ENCODE assay signal across 8 cellular contexts in the genomic region with DNA sequence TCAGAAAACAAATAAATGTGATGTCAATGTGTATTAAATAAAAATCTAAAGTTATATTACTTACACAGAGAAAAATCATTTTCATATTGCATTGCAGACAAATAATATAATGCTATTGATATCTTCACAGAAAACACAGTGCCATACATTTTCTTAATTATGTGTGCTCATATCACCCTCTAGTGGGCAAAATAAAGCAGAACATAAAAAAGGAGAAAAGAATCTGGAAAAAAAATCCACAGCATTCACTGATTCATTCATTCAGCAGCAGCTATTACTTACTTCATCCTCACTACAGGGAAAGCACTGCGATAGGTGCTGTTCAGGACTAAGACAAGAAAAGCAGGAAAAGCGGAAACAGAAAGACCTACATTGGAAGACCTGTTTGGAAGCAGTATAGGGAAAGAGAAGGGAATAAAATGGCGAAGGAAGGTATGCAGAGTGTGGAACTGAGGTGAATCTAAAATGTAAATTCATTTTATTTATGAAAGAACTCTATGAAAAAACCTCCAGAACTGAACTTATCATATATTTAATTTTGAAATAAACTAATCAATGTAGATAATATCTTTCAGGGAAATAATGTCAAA.
DNase-seq lines count a peak whose midpoint lies in the region; ATAC-seq, FAIRE-seq and TF ChIP-seq lines count a peak whose summit lies in the region.

No MANE protein-coding gene starts in this region.

- POLR2A ChIA-PET in endothelial cell of umbilical vein (lab: Charles Lee), result no interaction called here

- H3K27me3 ChIP-seq in OCI-LY3 (ENCODE audit: low read depth, low read length) (no peaks in the 10 kb centered on the region), endothelial cell of umbilical vein (ENCODE audit: control insufficient read depth in 2 of 2, insufficient read depth in 2 of 2, low read length in 2 of 2) (no peaks in the 10 kb centered on the region)

- peak; percentile 19 for DNase-seq in AG08395 (ENCODE audit: low spot score)
- peak; percentile 61 for DNase-seq in endothelial cell of umbilical vein (ENCODE audit: low read depth, low spot score)
- DNase-seq in pons (ENCODE audit: low spot score), result peak; percentile 64
- DNase-seq in NK-92 (lab: John Stamatoyannopoulos, UW; ENCODE audit: unreplicated experiment), result no peak

- H4K20me1 ChIP-seq in OCI-LY3 (ENCODE audit: insufficient read depth, low read length), result no peaks in the 10 kb centered on the region
- no peaks in the 10 kb centered on the region for H4K20me1 ChIP-seq in endothelial cell of umbilical vein (replicated peaks; ENCODE audit: control insufficient read depth, extremely low read depth, insufficient read depth, low read length)

- H3K4me2 ChIP-seq in OCI-LY3 (ENCODE audit: low read length) (no peak overlapping the region), endothelial cell of umbilical vein (ENCODE audit: insufficient read depth, low read length) (no peak overlapping the region)

- H3K36me3 ChIP-seq in OCI-LY3 (replicated peaks; ENCODE audit: low read depth, low read length) (no peaks in the 10 kb centered on the region), endothelial cell of umbilical vein (ENCODE audit: control insufficient read depth in 2 of 2, extremely low read depth in 1 of 2, insufficient read depth in 2 of 2, low read length in 2 of 2) (no peaks in the 10 kb centered on the region)

- TF ChIP-seq CTCF in GM12874 (IDR thresholded peaks at IDR 0.05; ENCODE audit: insufficient read depth, low read depth, low read length) (peak; percentile 31; the same call in 1 of the 2 replicates), OCI-LY3 (IDR thresholded peaks at IDR 0.05; ENCODE audit: low read depth, low read length) (peak; percentile 77), endothelial cell of umbilical vein (IDR thresholded peaks at IDR 0.05; ENCODE audit: extremely low read depth in 1 of 2, insufficient read depth in 1 of 2, low read depth in 1 of 2, low read length in 2 of 2) (peak; percentile 31 to 44)

- CTCF ChIA-PET in endothelial cell of umbilical vein (lab: Charles Lee), result interaction anchor here (0.6 to 8.6 kb wide), 12 partner anchors 13 to 1283 kb away, joined by 3 to 109 read pairs (median 4); a partner anchor contains a TSS

- peaks cover 8% of the 10 kb centered on the region for H3K4me1 ChIP-seq in OCI-LY3 (ENCODE audit: low read length)
- no peaks in the 10 kb centered on the region for H3K4me1 ChIP-seq in endothelial cell of umbilical vein (ENCODE audit: control insufficient read depth, extremely low read depth, insufficient read depth, low read length)

- TF ChIP-seq POLR2A in endothelial cell of umbilical vein (IDR thresholded peaks at IDR 0.05; ENCODE audit: low read depth, low read length), result no peak

- H3K9me1 ChIP-seq in endothelial cell of umbilical vein (replicated peaks; ENCODE audit: control insufficient read depth, extremely low read depth, insufficient read depth, low read length), result no peaks in the 10 kb centered on the region

- H3K9me3 ChIP-seq in OCI-LY3 (ENCODE audit: insufficient read depth, low read length) (no peaks in the 10 kb centered on the region), endothelial cell of umbilical vein (replicated peaks; ENCODE audit: control insufficient read depth, insufficient read depth, low read length) (no peaks in the 10 kb centered on the region)

- intact Hi-C loops in endothelial cell of umbilical vein (cut with micrococcal nuclease), result loop anchor here (1.0 to 5.0 kb wide), 5 partner anchors 69 to 1219 kb away; no protein-coding TSS in a partner anchor

- H2AFZ ChIP-seq in OCI-LY3 (ENCODE audit: low read depth, low read length), result no peak overlapping the region
- no peak overlapping the region for H2AFZ ChIP-seq in endothelial cell of umbilical vein (ENCODE audit: low read depth, low read length)

- dilution Hi-C loops in endothelial cell of umbilical vein (cut with MboI; ENCODE audit: extremely low pct_ligation_motif_present, low sequenced_read_pairs), result no loop called here

- peak; percentile 63 for FAIRE-seq in endothelial cell of umbilical vein (lab: Jason Lieb, UNC)

- H3K27ac ChIP-seq in OCI-LY3 (ENCODE audit: low read length), result no peak overlapping the region
- no peak overlapping the region for H3K27ac ChIP-seq in endothelial cell of umbilical vein (ENCODE audit: insufficient read depth, low read depth, low read length)

- H3K9ac ChIP-seq in OCI-LY3 (ENCODE audit: low read length) (no peak overlapping the region), endothelial cell of umbilical vein (replicated peaks; ENCODE audit: extremely low read depth, insufficient read depth, low read length) (no peak overlapping the region)

- no TSS peak for BruUV-seq in endothelial cell of umbilical vein (replicated peaks; lab: Mats Ljungman, UMichigan)

- peak; percentile 75 for ATAC-seq in HG03342 (IDR thresholded peaks at IDR 0.05; ENCODE audit: unreplicated experiment)
- no peak for ATAC-seq in GM21447 (IDR thresholded peaks at IDR 0.05; ENCODE audit: unreplicated experiment)

- H3K4me3 ChIP-seq in OCI-LY3 (ENCODE audit: low read length), result no peak overlapping the region
- H3K4me3 ChIP-seq in endothelial cell of umbilical vein (replicated peaks in 1 of 3; ENCODE audit: insufficient read depth in 1 of 3, low read depth in 1 of 3, low read length in 3 of 3), result no peak overlapping the region

- no peaks in the 10 kb centered on the region for H3K79me2 ChIP-seq in OCI-LY3 (ENCODE audit: low read length)
- H3K79me2 ChIP-seq in endothelial cell of umbilical vein (ENCODE audit: control insufficient read depth, insufficient read depth, low read length), result no peaks in the 10 kb centered on the region

TF ChIP-seq in endothelial cell of umbilical vein, 7 proteins besides CTCF, POLR2A, EP300 and RAD21:
- no peak for TF ChIP-seq MYC (IDR thresholded peaks at IDR 0.05; ENCODE audit: low read depth, low read length)
- TF ChIP-seq POLR2AphosphoS5 (IDR thresholded peaks at IDR 0.05; ENCODE audit: insufficient read depth, low read depth, low read length), result no peak
